In genomic region chr21:44800103-44800502, GRCh38 we compare ENCODE assay signal across 8 cellular contexts. TPM values are rescaled to one million over a fixed set of nuclear protein-coding genes. Genes with fewer than 3 reads are reported as not detected.
DNase-seq lines count a peak whose midpoint lies in the region; ATAC-seq and TF ChIP-seq lines count a peak whose summit lies in the region.

No MANE protein-coding gene starts in this region.

- CTCF ChIA-PET in CD8-positive, alpha-beta T cell (lab: Charles Lee) = interaction anchor here (0.6 to 4.0 kb wide), 24 partner anchors 9 to 329 kb away, joined by 3 to 31 read pairs (median 5); partner anchors contain the start of gene PTTG1IP
- CTCF ChIA-PET in activated CD8-positive, alpha-beta T cell treated with anti-CD3 and anti-CD28 coated beads for 36 hours (lab: Charles Lee) = interaction anchor here (0.7 to 4.3 kb wide), 28 partner anchors 11 to 336 kb away, joined by 3 to 58 read pairs (median 4); partner anchors contain the start of genes ITGB2 and PTTG1IP

- H3K4me1 ChIP-seq in CD8-positive, alpha-beta T cell (ENCODE audit: insufficient read depth, low read length) = peaks cover 20% of the 10 kb centered on the region
- H3K4me1 ChIP-seq in iPS-20b (ENCODE audit: insufficient read depth, low read length) (peaks cover 11% of the 10 kb centered on the region), right atrium auricular region (peaks cover 0 to 33% of the 10 kb centered on the region in 2 donors)

- no peak for ATAC-seq in CD8-positive, alpha-beta T cell
- no peak for ATAC-seq in activated CD8-positive, alpha-beta T cell treated with anti-CD3 and anti-CD28 coated beads for 36 hours

- no peaks in the 10 kb centered on the region for H3K27me3 Mint-ChIP-seq in CD8-positive, alpha-beta T cell (ENCODE audit: low read depth)
- no peaks in the 10 kb centered on the region for H3K27me3 Mint-ChIP-seq in activated CD8-positive, alpha-beta T cell treated with anti-CD3 and anti-CD28 coated beads for 36 hours

- H3K9me3 ChIP-seq in CD8-positive, alpha-beta T cell (ENCODE audit: low read length) = no peaks in the 10 kb centered on the region
- H3K9me3 ChIP-seq in iPS-20b (ENCODE audit: insufficient read depth, low read depth, low read length) (no peaks in the 10 kb centered on the region), right atrium auricular region (no peaks in the 10 kb centered on the region)

- POLR2A ChIA-PET in CD8-positive, alpha-beta T cell (lab: Charles Lee) = interaction anchor here (0.9 to 1.9 kb wide), 2 partner anchors 74 to 132 kb away, joined by 3 to 11 read pairs; partner anchors contain the start of gene PTTG1IP
- POLR2A ChIA-PET in activated CD8-positive, alpha-beta T cell treated with anti-CD3 and anti-CD28 coated beads for 36 hours (lab: Charles Lee) = interaction anchor here (0.6 to 3.0 kb wide), 5 partner anchors 10 to 75 kb away, joined by 3 to 16 read pairs (median 3); partner anchors contain the start of genes PTTG1IP and SUMO3

- intact Hi-C loops in CD8-positive, alpha-beta T cell (cut with DNase I, micrococcal nuclease) = loop anchor here in 1 of 2 experiments (10.0 kb wide), 1 partner anchor 275 kb away; the partner anchor contains the start of gene ADARB1
- intact Hi-C loops in activated CD8-positive, alpha-beta T cell treated with anti-CD3 and anti-CD28 coated beads for 36 hours (cut with micrococcal nuclease) = loop anchor here (2.0 kb wide), 2 partner anchors 35 to 73 kb away; partner anchors contain the start of gene PTTG1IP

- peaks cover 53% of the 10 kb centered on the region for H3K36me3 Mint-ChIP-seq in CD8-positive, alpha-beta T cell
- peaks cover 71% of the 10 kb centered on the region for H3K36me3 Mint-ChIP-seq in activated CD8-positive, alpha-beta T cell treated with anti-CD3 and anti-CD28 coated beads for 36 hours (ENCODE audit: low read depth)

- H3K9me3 Mint-ChIP-seq in CD8-positive, alpha-beta T cell = no peaks in the 10 kb centered on the region
- no peaks in the 10 kb centered on the region for H3K9me3 Mint-ChIP-seq in activated CD8-positive, alpha-beta T cell treated with anti-CD3 and anti-CD28 coated beads for 36 hours

- no peak for DNase-seq in CD8-positive, alpha-beta T cell
- DNase-seq in Jurkat, Clone E6-1 (ENCODE audit: low read depth, low spot score) = peak; percentile 74
- DNase-seq in activated CD8-positive, alpha-beta T cell treated with anti-CD3 and anti-CD28 coated beads for 36 hours = peak; percentile 28
- DNase-seq in foreskin melanocyte (no peak), right atrium auricular region (ENCODE audit: low spot score) (no peak)
- DNase-seq in activated CD4-positive, CD25-positive, alpha-beta regulatory T cell treated with anti-CD3 and anti-CD28 coated beads, Interleukin-2, amount 50 U/mL, for 72 hours = no peak
- DNase-seq in activated CD4-positive, CD25-positive, alpha-beta regulatory T cell (lab: John Stamatoyannopoulos, UW) = no peak

- no peak overlapping the region for H3K27ac Mint-ChIP-seq in CD8-positive, alpha-beta T cell
- peak overlapping the region; percentile 95 for H3K27ac Mint-ChIP-seq in activated CD8-positive, alpha-beta T cell treated with anti-CD3 and anti-CD28 coated beads for 36 hours

- H3K4me3 Mint-ChIP-seq in CD8-positive, alpha-beta T cell = peak overlapping the region; percentile 35
- peak overlapping the region; percentile 99 for H3K4me3 Mint-ChIP-seq in activated CD8-positive, alpha-beta T cell treated with anti-CD3 and anti-CD28 coated beads for 36 hours

- H3K36me3 ChIP-seq in CD8-positive, alpha-beta T cell (ENCODE audit: insufficient read depth, low read length) = peaks cover 1% of the 10 kb centered on the region
- peaks cover 57% of the 10 kb centered on the region for H3K36me3 ChIP-seq in iPS-20b (ENCODE audit: insufficient read depth, low read depth, low read length)
- H3K36me3 ChIP-seq in right atrium auricular region = peaks cover 16% of the 10 kb centered on the region

- H3K27ac ChIP-seq in CD8-positive, alpha-beta T cell (ENCODE audit: low read depth, low read length) = no peak overlapping the region
- H3K27ac ChIP-seq in iPS-20b (ENCODE audit: low read length) = no peak overlapping the region
- H3K27ac ChIP-seq in right atrium auricular region = no peak overlapping the region

- no peaks in the 10 kb centered on the region for H3K27me3 ChIP-seq in CD8-positive, alpha-beta T cell (ENCODE audit: insufficient read depth, low read length)
- H3K27me3 ChIP-seq in iPS-20b (ENCODE audit: insufficient read depth, low read length) = no peaks in the 10 kb centered on the region
- H3K27me3 ChIP-seq in right atrium auricular region = no peaks in the 10 kb centered on the region

- peak overlapping the region; percentile 91; the same call in 1 of the 2 replicates for H3K9ac ChIP-seq in iPS-20b (ENCODE audit: low read depth, low read length)

- H3K4me1 Mint-ChIP-seq in CD8-positive, alpha-beta T cell (ENCODE audit: low read depth) = peaks cover 61% of the 10 kb centered on the region
- peaks cover 65% of the 10 kb centered on the region for H3K4me1 Mint-ChIP-seq in activated CD8-positive, alpha-beta T cell treated with anti-CD3 and anti-CD28 coated beads for 36 hours (ENCODE audit: low read depth)

- TF ChIP-seq CTCF in CD8-positive, alpha-beta T cell (IDR thresholded peaks at IDR 0.05) = no peak
- TF ChIP-seq CTCF in activated CD8-positive, alpha-beta T cell treated with anti-CD3 and anti-CD28 coated beads for 36 hours (IDR thresholded peaks at IDR 0.05) = peak; percentile 34
- peak in 1 of 2 donors; percentile 51 for TF ChIP-seq CTCF in right atrium auricular region (IDR thresholded peaks at IDR 0.05)

- no peak overlapping the region for H3K4me3 ChIP-seq in CD8-positive, alpha-beta T cell (ENCODE audit: low read depth, low read length)
- peak overlapping the region; percentile 87 for H3K4me3 ChIP-seq in Jurkat, Clone E6-1 (ENCODE audit: low read length)
- H3K4me3 ChIP-seq in iPS-20b (ENCODE audit: low read length) = peak overlapping the region; percentile 91
- H3K4me3 ChIP-seq in right atrium auricular region = peak overlapping the region in 1 of 2 donors; percentile 85

RNA-seq across cellular contexts. Expression of gene UBE2G2, which starts 1.5 kb away (rescaled TPM):
- total RNA-seq in CD8-positive, alpha-beta T cell = 10 to 100 TPM; 88.8 to 89.1 TPM
- polyA plus RNA-seq in Jurkat, Clone E6-1 (2012; ENCODE audit: insufficient read depth, insufficient read length) = 124 TPM
- total RNA-seq in activated CD8-positive, alpha-beta T cell treated with anti-CD3 and anti-CD28 coated beads for 36 hours = 100 to 1,000 TPM; 113 to 115 TPM
- 10 to 100 TPM; 47.5 to 52.5 TPM for total RNA-seq in right atrium auricular region

RNA-seq across cellular contexts. Expression of gene SUMO3, which starts 17.8 kb away (rescaled TPM):
- 10 to 100 TPM; 84.7 to 87.3 TPM for total RNA-seq in CD8-positive, alpha-beta T cell
- 149 TPM for polyA plus RNA-seq in Jurkat, Clone E6-1 (2012; ENCODE audit: insufficient read depth, insufficient read length)
- 10 to 100 TPM; 69.8 to 72.9 TPM for total RNA-seq in activated CD8-positive, alpha-beta T cell treated with anti-CD3 and anti-CD28 coated beads for 36 hours
- 10 to 100 TPM; 59.7 to 74.1 TPM for total RNA-seq in right atrium auricular region

Comparison
In these comparisons a context has a peak if more than half of its experiments do, and no peak if none do; other contexts are left out.
1. DNase-seq: peak in Jurkat, Clone E6-1 (single experiment) and activated CD8-positive, alpha-beta T cell treated with anti-CD3 and anti-CD28 coated beads for 36 hours (single experiment); none in CD8-positive, alpha-beta T cell (0 of 7), foreskin melanocyte (single experiment), activated CD4-positive, CD25-positive, alpha-beta regulatory T cell treated with anti-CD3 and anti-CD28 coated beads, Interleukin-2, amount 50 U/mL, for 72 hours (single experiment), activated CD4-positive, CD25-positive, alpha-beta regulatory T cell (0 of 4) and right atrium auricular region (single experiment).